In the genomic region with DNA sequence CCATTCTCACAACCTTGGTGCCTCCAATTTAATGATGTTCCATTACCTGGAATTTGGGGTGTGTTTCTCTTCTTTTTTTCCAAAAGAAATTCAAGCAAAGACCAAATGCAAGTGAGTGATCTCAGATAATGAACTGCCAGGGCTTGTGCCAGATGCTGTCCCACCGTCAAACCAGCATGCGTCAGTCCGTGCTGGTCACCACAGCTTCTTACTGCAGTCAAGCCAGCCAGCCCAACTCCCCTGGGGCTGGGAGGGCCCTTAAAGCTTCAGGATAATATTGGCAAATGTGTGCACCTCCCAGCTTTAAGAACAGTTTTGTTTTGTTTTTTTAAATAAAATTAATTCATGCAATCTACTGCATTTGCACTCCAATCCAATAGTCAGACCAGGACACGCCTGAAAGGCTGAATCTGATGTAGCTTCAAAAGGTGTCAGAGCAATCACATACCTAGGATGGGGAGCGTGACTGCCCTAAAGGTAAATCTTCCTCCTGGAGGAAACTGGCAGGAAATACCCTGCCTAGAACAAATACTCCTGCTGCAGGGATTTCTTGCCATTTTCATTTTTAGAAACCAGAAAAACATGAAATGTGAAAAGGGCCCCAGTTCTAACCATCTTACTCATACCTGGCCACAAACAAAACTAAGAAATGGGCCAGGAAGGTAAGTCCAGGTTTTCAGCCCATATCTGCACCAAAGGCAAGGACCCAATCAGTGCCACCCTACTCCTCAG, we compare ENCODE assay signal across 10 cellular contexts.
DNase-seq lines count a peak whose midpoint lies in the region; ATAC-seq and TF ChIP-seq lines count a peak whose summit lies in the region.
"Had no signal": no experiment of that assay in that cellular context is flagged by ENCODE, and none has a peak within 500 bp of the region (broad histone marks: within the 10 kb centered on the region; RNA-seq: fewer than 3 reads in every experiment).

No MANE protein-coding gene starts in this region.

- H3K27ac ChIP-seq in neutrophil, result peak overlapping the region; percentile 57
- H3K27ac ChIP-seq: upper lobe of right lung had no signal

- no peaks in the 10 kb centered on the region for H3K27me3 ChIP-seq in neutrophil
- H3K27me3 ChIP-seq: upper lobe of right lung had no signal

- H3K36me3 ChIP-seq in neutrophil, result no peaks in the 10 kb centered on the region
- H3K36me3 ChIP-seq: upper lobe of right lung had no signal

- no peaks in the 10 kb centered on the region for H3K9me3 ChIP-seq in neutrophil
- H3K9me3 ChIP-seq: upper lobe of right lung had no signal

- no peak for ATAC-seq in GM18517 (IDR thresholded peaks at IDR 0.05; ENCODE audit: unreplicated experiment)

- DNase-seq in AG08395 (ENCODE audit: low spot score) (peak; percentile 82), NCI-H446 (lab: John Stamatoyannopoulos, UW) (peak; percentile 71 to 85), fibroblast of gingiva (ENCODE audit: low read depth) (peak; percentile 86), NCI-H1048 (lab: John Stamatoyannopoulos, UW) (no peak), GM20000 (ENCODE audit: low spot score) (no peak)
- DNase-seq in stimulated activated CD4-positive, alpha-beta T cell treated with anti-CD3 and anti-CD28 coated beads, Interleukin-1b, Interleukin-23, amount 100 ng/mL, for 48 hours, result no peak
- DNase-seq: NCI-H187 treated with DMSO at 0.1 percent for 48 hours, upper lobe of right lung had no signal

- peaks cover 32 to 41% of the 10 kb centered on the region in 2 experiments for H3K4me1 ChIP-seq in neutrophil (ENCODE audit: control insufficient read depth in 1 of 2, insufficient read depth in 1 of 2, low read depth in 1 of 2, low read length in 1 of 2)

- TF ChIP-seq CTCF in neutrophil (IDR thresholded peaks at IDR 0.05) (no peak), GM20000 (IDR thresholded peaks at IDR 0.05; ENCODE audit: extremely low read depth, missing control alignments) (no peak)

- no peak overlapping the region for H3K4me3 ChIP-seq in neutrophil (ENCODE audit: low read depth in 1 of 2, low read length in 1 of 2)
- H3K4me3 ChIP-seq: upper lobe of right lung had no signal

Comparison
In these comparisons a context has a peak if more than half of its experiments do, and no peak if none do; other contexts are left out.
1. DNase-seq: peak in AG08395 (single experiment), NCI-H446 (2 of 2) and fibroblast of gingiva (single experiment); none in NCI-H1048 (single experiment), stimulated activated CD4-positive, alpha-beta T cell treated with anti-CD3 and anti-CD28 coated beads, Interleukin-1b, Interleukin-23, amount 100 ng/mL, for 48 hours (single experiment) and GM20000 (single experiment).